27 cellular contexts compared by ENCODE assay signal in the genomic region with DNA sequence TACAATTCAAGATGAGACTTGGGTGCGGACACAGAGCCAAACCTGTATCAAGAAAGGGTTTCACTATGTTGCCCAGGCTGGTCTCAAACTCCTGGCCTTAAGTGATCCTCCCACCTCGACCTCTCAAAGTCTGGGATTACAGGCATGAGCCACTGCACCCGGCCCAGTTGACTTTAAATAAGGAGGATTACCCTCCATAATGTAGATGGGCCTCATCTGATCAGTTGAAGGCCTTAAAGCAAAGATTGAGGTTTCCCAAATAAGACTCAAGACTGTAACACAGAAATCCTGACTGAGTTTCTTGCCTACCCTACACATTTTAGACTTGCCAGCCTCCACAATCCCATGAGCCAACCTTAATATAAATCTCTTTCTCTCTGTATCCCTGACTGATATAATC. TPM values are rescaled to one million over a fixed set of nuclear protein-coding genes. Genes with fewer than 3 reads are reported as not detected.
A peak's percentile ranks its signal among the peaks of the same experiment; 100 is the strongest.
DNase-seq lines count a peak whose midpoint lies in the region; ATAC-seq, FAIRE-seq and TF ChIP-seq lines count a peak whose summit lies in the region.
"Had no signal": no experiment of that assay in that cellular context is flagged by ENCODE, and none has a peak within 500 bp of the region (broad histone marks: within the 10 kb centered on the region; RNA-seq: fewer than 3 reads in every experiment).

No MANE protein-coding gene starts in this region.

- WGBS in K562 (ENCODE audit: insufficient coverage, low coverage, missing lambda C conversion rate), result 15% methylated on average over 3 of the region's 3 CpGs

- in situ Hi-C loops in K562 (cut with MboI), result no loop called here

- H3K9ac ChIP-seq in HCT116 (ENCODE audit: low read length) (no peak overlapping the region), K562 (ENCODE audit: insufficient read depth in 1 of 2, low read depth in 2 of 2, low read length in 2 of 2) (no peak overlapping the region)
- H3K9ac ChIP-seq: BLaER1 had no signal

- H3K79me2 ChIP-seq in HCT116 (ENCODE audit: insufficient read depth, low read length), result no peaks in the 10 kb centered on the region
- no peaks in the 10 kb centered on the region for H3K79me2 ChIP-seq in K562 (ENCODE audit: control insufficient read depth, insufficient read depth, low read length)

- TF ChIP-seq RAD21 in HCT116 (IDR thresholded peaks at IDR 0.05; ENCODE audit: low read depth), result no peak
- TF ChIP-seq RAD21 in K562 (CRISPR knock-in tag; conservative IDR thresholded peaks at IDR 0.05 in 1 of 2, IDR thresholded peaks at IDR 0.05 in 1 of 2), result no peak

- H3K4me3 ChIP-seq in HCT116 (replicated peaks in 1 of 2; ENCODE audit: low read depth in 1 of 2, low read length in 2 of 2) (no peak overlapping the region), K562 (no peak overlapping the region)
- H3K4me3 ChIP-seq: BLaER1, GM12878 had no signal

- H3K9me3 ChIP-seq in HCT116 (ENCODE audit: control insufficient read depth in 1 of 2, insufficient read depth in 1 of 2, low read depth in 1 of 2, low read length in 2 of 2), result no peaks in the 10 kb centered on the region
- no peaks in the 10 kb centered on the region for H3K9me3 ChIP-seq in K562 (replicated peaks; ENCODE audit: control insufficient read depth, insufficient read depth, low read depth, low read length)
- H3K9me3 ChIP-seq: BE2C, BLaER1 had no signal

- no peaks in the 10 kb centered on the region for H4K20me1 ChIP-seq in HCT116 (ENCODE audit: insufficient read depth)
- H4K20me1 ChIP-seq in K562 (replicated peaks; ENCODE audit: control insufficient read depth, insufficient read depth, low read length), result no peaks in the 10 kb centered on the region
- H4K20me1 ChIP-seq: BLaER1 had no signal

- H3K9me2 ChIP-seq in HCT116 (ENCODE audit: insufficient read depth), result no peaks in the 10 kb centered on the region

- H3K27ac ChIP-seq in HCT116 (ENCODE audit: low read depth, low read length) (no peak overlapping the region), K562 (ENCODE audit: extremely low read depth, low read depth, low read length) (no peak overlapping the region)
- H3K27ac ChIP-seq: BLaER1 had no signal

- H3K36me3 ChIP-seq in HCT116 (ENCODE audit: control insufficient read depth in 1 of 2, insufficient read depth in 2 of 2, low read length in 2 of 2) (no peaks in the 10 kb centered on the region), K562 (ENCODE audit: control insufficient read depth, insufficient read depth, low read length) (no peaks in the 10 kb centered on the region)
- H3K36me3 ChIP-seq: BE2C, BLaER1 had no signal

- FAIRE-seq in GM19239 (lab: Jason Lieb, UNC) (peak; percentile 70), K562 (lab: Jason Lieb, UNC) (no peak)
- FAIRE-seq: A204.1, GM12878, GM12892, GM18507 had no signal

- TF ChIP-seq POLR2A in HCT116 (IDR thresholded peaks at IDR 0.05; ENCODE audit: borderline replicate concordance, extremely low read depth, insufficient read depth, insufficient read length) (no peak), K562 (conservative IDR thresholded peaks at IDR 0.05) (no peak)

- no peaks in the 10 kb centered on the region for H3K4me1 ChIP-seq in HCT116 (ENCODE audit: control insufficient read depth in 1 of 2, insufficient read depth in 2 of 2, low read length in 2 of 2)
- H3K4me1 ChIP-seq in K562 (replicated peaks in 1 of 2; ENCODE audit: control insufficient read depth in 2 of 2, insufficient read depth in 2 of 2, low read length in 2 of 2), result no peaks in the 10 kb centered on the region
- H3K4me1 ChIP-seq: BE2C, BLaER1 had no signal

- BruUV-seq in HCT116 (replicated peaks; lab: Mats Ljungman, UMichigan) (no TSS peak), K562 (replicated peaks; lab: Mats Ljungman, UMichigan) (no TSS peak)

- POLR2A ChIA-PET in HCT116 (lab: Charles Lee) (no interaction called here), K562 (lab: Yijun Ruan, JAX) (interaction anchor here (1.0 kb wide), 1 partner anchor 9 kb away, joined by 3 read pairs; no protein-coding TSS in a partner anchor)

- TF ChIP-seq CTCF in HCT116 (IDR thresholded peaks at IDR 0.05 in 2 of 3, conservative IDR thresholded peaks at IDR 0.05 in 1 of 3; ENCODE audit: borderline replicate concordance in 1 of 3, insufficient read depth in 1 of 3, low read depth in 2 of 3, low read length in 2 of 3), result no peak
- no peak for TF ChIP-seq CTCF in K562 (IDR thresholded peaks at IDR 0.05 in 2 of 3, conservative IDR thresholded peaks at IDR 0.05 in 1 of 3; ENCODE audit: insufficient read depth in 2 of 3, low read depth in 1 of 3, low read length in 3 of 3)

- RAD21 ChIA-PET in HCT116 (lab: Charles Lee; ENCODE audit: low non-redundant PET in 1 of 2, low total read pairs in 2 of 2, uncharacterized antibody in 2 of 2, unreplicated experiment in 2 of 2), result no interaction called here

- CTCF ChIA-PET in HCT116 (lab: Charles Lee), result no interaction called here
- CTCF ChIA-PET in K562 (lab: Yijun Ruan, JAX; ENCODE audit: low intra/inter-chr PET ratio), result no interaction called here

- no peak for DNase-seq in GM19239 (ENCODE audit: insufficient read length, low spot score)
- no peak for DNase-seq in HCT116 (ENCODE audit: low read depth, low spot score)
- DNase-seq in K562 (ENCODE audit: extremely low read depth in 1 of 4, low spot score in 3 of 4), result no peak
- no peak for DNase-seq in epidermal melanocyte (ENCODE audit: insufficient read length, low spot score)
- DNase-seq in islet precursor cell, result no peak
- DNase-seq: 8988T; ACHN; BE2C; C1 segment of cervical spinal cord; CD4-positive, alpha-beta memory T cell; CD4-positive, CD25-positive, alpha-beta regulatory T cell; CD8-positive, alpha-beta memory T cell; COR-L47; DMS 273 treated with DMSO at 0.1 percent for 48 hours; DMS153; DMS53; DMS79; DND-41; EL; GDM1 had no signal

- intact Hi-C loops in HCT116 (cut with micrococcal nuclease), result no loop called here
- intact Hi-C loops in K562 (cut with micrococcal nuclease), result no loop called here

- peak overlapping the region; percentile 54 for H2AFZ ChIP-seq in HCT116 (ENCODE audit: low read depth, low read length, poor library complexity, severe bottlenecking)
- H2AFZ ChIP-seq in K562 (ENCODE audit: low read depth, low read length), result peak overlapping the region; percentile 42; the same call in 1 of the 2 replicates

- TF ChIP-seq EP300 in K562 (IDR thresholded peaks at IDR 0.05; ENCODE audit: low read length), result no peak

- no peaks in the 10 kb centered on the region for H3K9me1 ChIP-seq in K562 (ENCODE audit: control insufficient read depth, insufficient read depth, low read length)

- H3K4me2 ChIP-seq in HCT116 (ENCODE audit: low read length) (no peak overlapping the region), K562 (ENCODE audit: insufficient read depth, low read length) (no peak overlapping the region)
- H3K4me2 ChIP-seq: BLaER1 had no signal

- ATAC-seq in HCT116 (no peak), K562 (no peak), HG03280 (IDR thresholded peaks at IDR 0.05; ENCODE audit: unreplicated experiment) (no peak)
- ATAC-seq: GM12878 had no signal

- H3K27me3 ChIP-seq in HCT116 (ENCODE audit: insufficient read depth, low read length) (no peaks in the 10 kb centered on the region), K562 (ENCODE audit: control insufficient read depth in 2 of 2, insufficient read depth in 2 of 2, low read length in 2 of 2) (no peaks in the 10 kb centered on the region)
- H3K27me3 ChIP-seq: BE2C, BLaER1 had no signal

TF ChIP-seq in HCT116, 20 proteins besides CTCF, POLR2A, EP300 and RAD21:
- TF ChIP-seq POLR2AphosphoS5 (IDR thresholded peaks at IDR 0.05; ENCODE audit: low read depth, low read length) (no peak), EZH2 (IDR thresholded peaks at IDR 0.05) (no peak)

TF ChIP-seq in K562, 482 proteins besides CTCF, POLR2A, EP300 and RAD21:
- TF ChIP-seq ZNF134 (CRISPR knock-in tag; conservative IDR thresholded peaks at IDR 0.05), result peak; percentile 86
- TF ChIP-seq RB1 (IDR thresholded peaks at IDR 0.05; ENCODE audit: low read depth), result no peak

RNA-seq across cellular contexts. Expression of gene PEX7, which starts 12.9 kb away (rescaled TPM):
- total RNA-seq in HCT116 (2021; ENCODE audit: unreplicated experiment) (8.1 TPM), K562 (2014; rRNA removed) (12.0 and 18.0 TPM in 2 replicates), K562 (2014; rRNA removed; fragmentation: Illumina TruSeq; extraction: Trizol) (9.7 and 12.7 TPM in 2 replicates), K562 (2015; rRNA removed; fragmentation: Illumina TruSeq; extraction: Trizol) (7.2 and 7.3 TPM in 2 replicates), K562 (2021) (9.1 and 9.6 TPM in 2 replicates)
- 7.7 and 8.8 TPM in 2 replicates for polyA plus RNA-seq in HCT116 (2012)
- 7.4 and 8.8 TPM in 2 replicates for total RNA-seq in K562 (2011; cell fraction: chromatin; rRNA removed; ENCODE audit: low replicate concordance)
- 5.7 and 11.1 TPM in 2 replicates for total RNA-seq in K562 (2011; cell fraction: nucleolus; rRNA removed)
- 7.6 and 8.1 TPM in 2 replicates for total RNA-seq in K562 (2011; cell fraction: nucleoplasm; rRNA removed)
- polyA plus RNA-seq in K562 (2011; rRNA removed) (12.5 and 12.9 TPM in 2 replicates), K562 (2014; fragmentation: Illumina TruSeq; extraction: Trizol) (6.2 and 6.5 TPM in 2 replicates), K562 (2014; fragmentation: Nextera tagmentation; extraction: Ambion mirVana) (1 to 10 TPM; 1.6 to 2.2 TPM), K562 (2014; rRNA removed) (10.9 and 12.5 TPM in 2 replicates)
- 7.9 and 14.9 TPM in 2 replicates for polyA plus RNA-seq in K562 (2011; cell fraction: cytosol; rRNA removed)
- polyA plus RNA-seq in K562 (2011; cell fraction: nucleus; rRNA removed), result 5.3 and 7.8 TPM in 2 replicates
- 6.7 and 6.8 TPM in 2 replicates for polyA plus RNA-seq in K562 (2012)
- 12.9 and 14.7 TPM in 2 replicates for polyA minus RNA-seq in K562 (2011; rRNA and poly(A)+ RNA removed)
- polyA minus RNA-seq in K562 (2011; cell fraction: cytosol; rRNA and poly(A)+ RNA removed), result 2.7 and 5.4 TPM in 2 replicates
- 11.0 and 12.4 TPM in 2 replicates for polyA minus RNA-seq in K562 (2011; cell fraction: nucleus; rRNA and poly(A)+ RNA removed)

RNA-seq across cellular contexts. Expression of gene MAP3K5, which starts 17.2 kb away (rescaled TPM):
- total RNA-seq in HCT116 (2021; ENCODE audit: unreplicated experiment), result 11.8 TPM
- polyA plus RNA-seq in HCT116 (2012), result 5.0 and 5.8 TPM in 2 replicates
- total RNA-seq in K562 (2011; cell fraction: chromatin; rRNA removed; ENCODE audit: low replicate concordance), result 17.0 and 33.7 TPM in 2 replicates
- total RNA-seq in K562 (2011; cell fraction: nucleolus; rRNA removed), result 7.8 and 10.1 TPM in 2 replicates
- total RNA-seq in K562 (2011; cell fraction: nucleoplasm; rRNA removed), result 10.5 and 10.6 TPM in 2 replicates
- total RNA-seq in K562 (2014; rRNA removed), result 10.4 and 11.6 TPM in 2 replicates
- total RNA-seq in K562 (2014; rRNA removed; fragmentation: Illumina TruSeq; extraction: Trizol), result 12.7 and 15.3 TPM in 2 replicates
- total RNA-seq in K562 (2015; rRNA removed; fragmentation: Illumina TruSeq; extraction: Trizol), result 9.2 and 9.9 TPM in 2 replicates
- 11.7 and 13.0 TPM in 2 replicates for total RNA-seq in K562 (2021)
- 7.9 and 9.1 TPM in 2 replicates for polyA plus RNA-seq in K562 (2011; rRNA removed)
- polyA plus RNA-seq in K562 (2011; cell fraction: cytosol; rRNA removed), result 2.1 and 3.6 TPM in 2 replicates
- polyA plus RNA-seq in K562 (2011; cell fraction: nucleus; rRNA removed), result 6.2 and 8.7 TPM in 2 replicates
- polyA plus RNA-seq in K562 (2012), result 6.6 and 6.7 TPM in 2 replicates
- 8.6 and 10.4 TPM in 2 replicates for polyA plus RNA-seq in K562 (2014; fragmentation: Illumina TruSeq; extraction: Trizol)
- 1 to 10 TPM; 2.2 to 3.3 TPM for polyA plus RNA-seq in K562 (2014; fragmentation: Nextera tagmentation; extraction: Ambion mirVana)
- 6.9 and 7.3 TPM in 2 replicates for polyA plus RNA-seq in K562 (2014; rRNA removed)
- 13.9 and 23.8 TPM in 2 replicates for polyA minus RNA-seq in K562 (2011; rRNA and poly(A)+ RNA removed)
- 5.1 and 5.8 TPM in 2 replicates for polyA minus RNA-seq in K562 (2011; cell fraction: cytosol; rRNA and poly(A)+ RNA removed)
- polyA minus RNA-seq in K562 (2011; cell fraction: nucleus; rRNA and poly(A)+ RNA removed), result 9.0 and 19.5 TPM in 2 replicates
- total RNA-seq: G401 had no signal
